11 cellular contexts compared by ENCODE assay signal in genomic region chr1:156858555-156858956, GRCh38. TPM values are rescaled to one million over a fixed set of nuclear protein-coding genes. Genes with fewer than 3 reads are reported as not detected.
DNase-seq lines count a peak whose midpoint lies in the region; ATAC-seq, FAIRE-seq and TF ChIP-seq lines count a peak whose summit lies in the region.
"Had no signal": no experiment of that assay in that cellular context is flagged by ENCODE, and none has a peak within 500 bp of the region (broad histone marks: within the 10 kb centered on the region; RNA-seq: fewer than 3 reads in every experiment).

No MANE protein-coding gene starts in this region.

- H3K27ac ChIP-seq in K562 (ENCODE audit: extremely low read depth, low read depth, low read length): no peak overlapping the region; the same call in 2 of the 3 replicates
- no peak overlapping the region for H3K27ac ChIP-seq in upper lobe of right lung

- TF ChIP-seq CTCF in K562 (IDR thresholded peaks at IDR 0.05 in 2 of 3, conservative IDR thresholded peaks at IDR 0.05 in 1 of 3; ENCODE audit: insufficient read depth in 2 of 3, low read depth in 1 of 3, low read length in 3 of 3): no peak
- no peak for TF ChIP-seq CTCF in upper lobe of right lung (IDR thresholded peaks at IDR 0.05)
- no peak for TF ChIP-seq CTCF in D721Med (IDR thresholded peaks at IDR 0.05; ENCODE audit: insufficient read depth, missing control alignments)

- H3K4me2 ChIP-seq in K562 (ENCODE audit: insufficient read depth, low read length): peak overlapping the region; percentile 90

- no TSS peak for BruUV-seq in K562 (replicated peaks; lab: Mats Ljungman, UMichigan)

- ATAC-seq in Right ventricle myocardium superior (ENCODE audit: poor library complexity) (peak; percentile 64), left cardiac atrium (no peak), K562 (peak; percentile 57), memory B cell (ENCODE audit: low read depth) (no peak), upper lobe of right lung (no peak), GM18498 (IDR thresholded peaks at IDR 0.05; ENCODE audit: unreplicated experiment) (no peak)

- H4K20me1 ChIP-seq in K562 (replicated peaks; ENCODE audit: control insufficient read depth, insufficient read depth, low read length): no peaks in the 10 kb centered on the region

- no peaks in the 10 kb centered on the region for H3K9me3 Mint-ChIP-seq in memory B cell
- H3K9me3 Mint-ChIP-seq: activated CD4-positive, alpha-beta T cell treated with anti-CD3 and anti-CD28 coated beads, Interleukin-2, amount 10 ng/mL, durations not matched to agents 7 days and 5 days had no signal

- intact Hi-C loops in Right ventricle myocardium superior (cut with DNase I): loop anchor here (2.0 to 5.0 kb wide), 2 partner anchors 20 to 56 kb away; no protein-coding TSS in a partner anchor
- intact Hi-C loops in left cardiac atrium (cut with DNase I): no loop called here
- intact Hi-C loops in K562 (cut with micrococcal nuclease): no loop called here
- intact Hi-C loops in upper lobe of right lung (cut with DNase I): no loop called here

- H3K4me3 Mint-ChIP-seq in memory B cell: peak overlapping the region; percentile 12
- H3K4me3 Mint-ChIP-seq: activated CD4-positive, alpha-beta T cell treated with anti-CD3 and anti-CD28 coated beads, Interleukin-2, amount 10 ng/mL, durations not matched to agents 7 days and 5 days had no signal

- peak overlapping the region; percentile 69; the same call in 1 of the 2 replicates for H2AFZ ChIP-seq in K562 (ENCODE audit: low read depth, low read length)

- FAIRE-seq in K562 (lab: Jason Lieb, UNC) (peak; percentile 71), urothelium cell line (lab: Jason Lieb, UNC) (no peak), D721Med (lab: Jason Lieb, UNC) (no peak)

- in situ Hi-C loops in K562 (cut with MboI): no loop called here

- peaks cover 59 to 73% of the 10 kb centered on the region in 2 experiments for H3K4me1 ChIP-seq in K562 (replicated peaks in 1 of 2; ENCODE audit: control insufficient read depth in 2 of 2, insufficient read depth in 2 of 2, low read length in 2 of 2)
- peaks cover 26% of the 10 kb centered on the region for H3K4me1 ChIP-seq in upper lobe of right lung

- no peaks in the 10 kb centered on the region for H3K36me3 ChIP-seq in K562 (ENCODE audit: control insufficient read depth, insufficient read depth, low read length)
- no peaks in the 10 kb centered on the region for H3K36me3 ChIP-seq in upper lobe of right lung
- H3K36me3 ChIP-seq: uterus had no signal

- peak overlapping the region; percentile 34; the same call in 1 of the 2 replicates for H3K4me3 ChIP-seq in K562
- peak overlapping the region; percentile 10 for H3K4me3 ChIP-seq in upper lobe of right lung

- no peak overlapping the region for H3K27ac Mint-ChIP-seq in memory B cell
- H3K27ac Mint-ChIP-seq: activated CD4-positive, alpha-beta T cell treated with anti-CD3 and anti-CD28 coated beads, Interleukin-2, amount 10 ng/mL, durations not matched to agents 7 days and 5 days had no signal

- H3K9me1 ChIP-seq in K562 (ENCODE audit: control insufficient read depth, insufficient read depth, low read length): no peaks in the 10 kb centered on the region

- POLR2A ChIA-PET in K562 (lab: Yijun Ruan, JAX): interaction anchor here (0.5 to 2.3 kb wide), 7 partner anchors 10 to 199 kb away, joined by 3 to 10 read pairs (median 4); no protein-coding TSS in a partner anchor

- H3K9ac ChIP-seq in K562 (ENCODE audit: insufficient read depth in 1 of 2, low read depth in 2 of 2, low read length in 2 of 2): peak overlapping the region; percentile 8 to 78; a peak in 2 of 4 replicates

- WGBS in K562 (ENCODE audit: insufficient coverage, low coverage, missing lambda C conversion rate): 3% methylated on average over 3 of the region's 5 CpGs

- H3K79me2 ChIP-seq in K562 (ENCODE audit: control insufficient read depth, insufficient read depth, low read length): peaks cover 17% of the 10 kb centered on the region; the same call in 2 of the 3 replicates

- no peaks in the 10 kb centered on the region for H3K36me3 Mint-ChIP-seq in memory B cell

- peaks cover 45% of the 10 kb centered on the region for H3K27me3 Mint-ChIP-seq in memory B cell

- no peak for TF ChIP-seq EP300 in K562 (IDR thresholded peaks at IDR 0.05; ENCODE audit: low read length)

- no peaks in the 10 kb centered on the region for H3K9me3 ChIP-seq in K562 (replicated peaks; ENCODE audit: control insufficient read depth, insufficient read depth, low read depth, low read length)
- H3K9me3 ChIP-seq in upper lobe of right lung: no peaks in the 10 kb centered on the region
- H3K9me3 ChIP-seq: uterus had no signal

- CTCF ChIA-PET in K562 (lab: Yijun Ruan, JAX; ENCODE audit: low intra/inter-chr PET ratio): interaction anchor here (3.3 kb wide), 1 partner anchor 132 kb away, joined by 31 read pairs; no protein-coding TSS in a partner anchor

- no peak for TF ChIP-seq POLR2A in K562 (conservative IDR thresholded peaks at IDR 0.05)

- H3K27me3 ChIP-seq in K562 (ENCODE audit: control insufficient read depth in 2 of 2, insufficient read depth in 2 of 2, low read length in 2 of 2) (no peaks in the 10 kb centered on the region), upper lobe of right lung (peaks cover 61% of the 10 kb centered on the region)

- H3K4me1 Mint-ChIP-seq in memory B cell: peaks cover 16% of the 10 kb centered on the region

- no peak for TF ChIP-seq RAD21 in K562 (CRISPR knock-in tag; conservative IDR thresholded peaks at IDR 0.05 in 1 of 2, IDR thresholded peaks at IDR 0.05 in 1 of 2)

- peak; percentile 68 for DNase-seq in Right ventricle myocardium superior
- no peak for DNase-seq in left cardiac atrium
- DNase-seq in K562 (ENCODE audit: extremely low read depth in 1 of 4, low spot score in 3 of 4): peak; percentile 46 to 66 (median 52)
- DNase-seq in memory B cell (ENCODE audit: low spot score in 2 of 2): no peak
- DNase-seq in upper lobe of right lung: no peak
- no peak for DNase-seq in urothelium cell line (ENCODE audit: low spot score)
- no peak for DNase-seq in D721Med (ENCODE audit: insufficient read length, low spot score)
- DNase-seq: activated CD4-positive, alpha-beta T cell treated with anti-CD3 and anti-CD28 coated beads, Interleukin-2, amount 10 ng/mL, durations not matched to agents 7 days and 5 days; stimulated activated CD4-positive, alpha-beta T cell treated with anti-CD3 and anti-CD28 coated beads, Interleukin-2, amount 100 ng/mL, for 24 hours had no signal

RNA-seq across cellular contexts. Expression of gene INSRR, which starts 0.4 kb away (rescaled TPM):
- total RNA-seq in Right ventricle myocardium superior (0.40 TPM), left cardiac atrium (under 1 TPM; 0.05 to 0.12 TPM), K562 (2014; rRNA removed) (0.08 TPM in 1 of 2 replicates, not detected in the other), K562 (2014; rRNA removed; fragmentation: Illumina TruSeq; extraction: Trizol) (0.04 TPM in 1 of 2 replicates, not detected in the other), K562 (2015; rRNA removed; fragmentation: Illumina TruSeq; extraction: Trizol) (0.04 and 0.07 TPM in 2 replicates), K562 (2021) (0.18 TPM in 2 replicates), upper lobe of right lung (not detected)
- total RNA-seq in K562 (2011; cell fraction: chromatin; rRNA removed; ENCODE audit: low replicate concordance): 0.14 and 1.6 TPM in 2 replicates
- total RNA-seq in K562 (2011; cell fraction: nucleolus; rRNA removed): 0.66 and 0.67 TPM in 2 replicates
- 0.44 and 0.46 TPM in 2 replicates for total RNA-seq in K562 (2011; cell fraction: nucleoplasm; rRNA removed)
- polyA plus RNA-seq in K562 (2011; rRNA removed) (0.06 and 0.07 TPM in 2 replicates), K562 (2014; fragmentation: Illumina TruSeq; extraction: Trizol) (0.03 and 0.06 TPM in 2 replicates), K562 (2014; fragmentation: Nextera tagmentation; extraction: Ambion mirVana) (not detected), K562 (2014; rRNA removed) (0.07 and 0.12 TPM in 2 replicates)
- 0.04 and 0.16 TPM in 2 replicates for polyA plus RNA-seq in K562 (2011; cell fraction: cytosol; rRNA removed)
- 0.44 and 1.7 TPM in 2 replicates for polyA plus RNA-seq in K562 (2011; cell fraction: nucleus; rRNA removed)
- polyA plus RNA-seq in K562 (2012): 0.25 and 0.83 TPM in 2 replicates
- 0.09 and 0.21 TPM in 2 replicates for polyA minus RNA-seq in K562 (2011; rRNA and poly(A)+ RNA removed)
- polyA minus RNA-seq in K562 (2011; cell fraction: cytosol; rRNA and poly(A)+ RNA removed): not detected in 2 replicates
- 0.33 and 0.81 TPM in 2 replicates for polyA minus RNA-seq in K562 (2011; cell fraction: nucleus; rRNA and poly(A)+ RNA removed)

RNA-seq across cellular contexts. Expression of gene NTRK1, which starts 2.1 kb away (rescaled TPM):
- total RNA-seq in Right ventricle myocardium superior (2.5 TPM), left cardiac atrium (1 to 10 TPM; 2.1 to 2.5 TPM), K562 (2014; rRNA removed) (22.4 and 23.1 TPM in 2 replicates), K562 (2014; rRNA removed; fragmentation: Illumina TruSeq; extraction: Trizol) (3.3 and 4.8 TPM in 2 replicates), K562 (2015; rRNA removed; fragmentation: Illumina TruSeq; extraction: Trizol) (4.0 and 4.2 TPM in 2 replicates), K562 (2021) (28.0 and 30.0 TPM in 2 replicates), upper lobe of right lung (1.2 TPM)
- total RNA-seq in K562 (2011; cell fraction: chromatin; rRNA removed; ENCODE audit: low replicate concordance): 54.2 and 208 TPM in 2 replicates
- 116 and 182 TPM in 2 replicates for total RNA-seq in K562 (2011; cell fraction: nucleolus; rRNA removed)
- total RNA-seq in K562 (2011; cell fraction: nucleoplasm; rRNA removed): 78.5 and 79.4 TPM in 2 replicates
- polyA plus RNA-seq in K562 (2011; rRNA removed) (18.2 and 21.5 TPM in 2 replicates), K562 (2014; fragmentation: Illumina TruSeq; extraction: Trizol) (7.9 and 16.1 TPM in 2 replicates), K562 (2014; fragmentation: Nextera tagmentation; extraction: Ambion mirVana) (1 to 10 TPM in 1 of 2 experiments, under 1 TPM in 1; 0.46 to 2.3 TPM), K562 (2014; rRNA removed) (23.3 and 26.2 TPM in 2 replicates)
- polyA plus RNA-seq in K562 (2011; cell fraction: cytosol; rRNA removed): 16.8 and 66.3 TPM in 2 replicates
- polyA plus RNA-seq in K562 (2011; cell fraction: nucleus; rRNA removed): 93.6 and 258 TPM in 2 replicates
- polyA plus RNA-seq in K562 (2012): 23.1 and 95.0 TPM in 2 replicates
- polyA minus RNA-seq in K562 (2011; rRNA and poly(A)+ RNA removed): 5.4 and 15.6 TPM in 2 replicates
- polyA minus RNA-seq in K562 (2011; cell fraction: cytosol; rRNA and poly(A)+ RNA removed): 13.1 and 24.5 TPM in 2 replicates
- polyA minus RNA-seq in K562 (2011; cell fraction: nucleus; rRNA and poly(A)+ RNA removed): 19.4 and 42.9 TPM in 2 replicates

RNA-seq across cellular contexts. Expression of gene PEAR1, which starts 35.0 kb away (rescaled TPM):
- 6.7 TPM for total RNA-seq in Right ventricle myocardium superior
- total RNA-seq in left cardiac atrium: 10 to 100 TPM in 1 of 2 donors, 1 to 10 TPM in 1; 7.2 to 10.4 TPM
- total RNA-seq in K562 (2011; cell fraction: chromatin; rRNA removed; ENCODE audit: low replicate concordance): 6.2 and 13.8 TPM in 2 replicates
- 11.7 and 12.5 TPM in 2 replicates for total RNA-seq in K562 (2011; cell fraction: nucleolus; rRNA removed)
- total RNA-seq in K562 (2011; cell fraction: nucleoplasm; rRNA removed): 6.5 and 7.2 TPM in 2 replicates
- 6.4 and 12.7 TPM in 2 replicates for total RNA-seq in K562 (2014; rRNA removed)
- 2.5 and 2.6 TPM in 2 replicates for total RNA-seq in K562 (2014; rRNA removed; fragmentation: Illumina TruSeq; extraction: Trizol)
- total RNA-seq in K562 (2015; rRNA removed; fragmentation: Illumina TruSeq; extraction: Trizol): 5.9 and 6.0 TPM in 2 replicates
- total RNA-seq in K562 (2021): 5.2 and 6.1 TPM in 2 replicates
- polyA plus RNA-seq in K562 (2011; rRNA removed): 13.9 and 16.6 TPM in 2 replicates
- 17.4 and 33.0 TPM in 2 replicates for polyA plus RNA-seq in K562 (2011; cell fraction: cytosol; rRNA removed)
- 30.0 and 34.3 TPM in 2 replicates for polyA plus RNA-seq in K562 (2011; cell fraction: nucleus; rRNA removed)
- polyA plus RNA-seq in K562 (2012): 5.5 and 7.2 TPM in 2 replicates
- 6.8 and 9.8 TPM in 2 replicates for polyA plus RNA-seq in K562 (2014; fragmentation: Illumina TruSeq; extraction: Trizol)
- polyA plus RNA-seq in K562 (2014; fragmentation: Nextera tagmentation; extraction: Ambion mirVana): 1 to 10 TPM in 1 of 2 experiments, under 1 TPM in 1; 0.87 to 1.1 TPM
- polyA plus RNA-seq in K562 (2014; rRNA removed): 7.0 and 9.1 TPM in 2 replicates
- polyA minus RNA-seq in K562 (2011; rRNA and poly(A)+ RNA removed): 6.3 and 7.1 TPM in 2 replicates
- 7.3 and 8.2 TPM in 2 replicates for polyA minus RNA-seq in K562 (2011; cell fraction: cytosol; rRNA and poly(A)+ RNA removed)
- polyA minus RNA-seq in K562 (2011; cell fraction: nucleus; rRNA and poly(A)+ RNA removed): 6.3 and 12.1 TPM in 2 replicates
- total RNA-seq in upper lobe of right lung: 17.9 TPM

RNA-seq across cellular contexts. Expression of gene SH2D2A, which starts 41.9 kb away (rescaled TPM):
- total RNA-seq in Right ventricle myocardium superior: 1.1 TPM
- 1 to 10 TPM; 1.1 to 2.8 TPM for total RNA-seq in left cardiac atrium
- total RNA-seq in K562 (2011; cell fraction: chromatin; rRNA removed; ENCODE audit: low replicate concordance): 15.3 and 26.9 TPM in 2 replicates
- total RNA-seq in K562 (2011; cell fraction: nucleolus; rRNA removed): 16.2 and 18.2 TPM in 2 replicates
- total RNA-seq in K562 (2011; cell fraction: nucleoplasm; rRNA removed): 20.7 and 27.8 TPM in 2 replicates
- total RNA-seq in K562 (2014; rRNA removed): 27.7 and 36.0 TPM in 2 replicates
- total RNA-seq in K562 (2014; rRNA removed; fragmentation: Illumina TruSeq; extraction: Trizol): 4.8 and 6.9 TPM in 2 replicates
- total RNA-seq in K562 (2015; rRNA removed; fragmentation: Illumina TruSeq; extraction: Trizol): 6.3 and 8.4 TPM in 2 replicates
- total RNA-seq in K562 (2021): 33.6 TPM in 2 replicates
- polyA plus RNA-seq in K562 (2011; rRNA removed): 5.7 and 9.7 TPM in 2 replicates
- polyA plus RNA-seq in K562 (2011; cell fraction: cytosol; rRNA removed): 12.6 and 29.0 TPM in 2 replicates
- polyA plus RNA-seq in K562 (2011; cell fraction: nucleus; rRNA removed): 10.6 and 25.9 TPM in 2 replicates
- 30.7 and 34.5 TPM in 2 replicates for polyA plus RNA-seq in K562 (2012)
- polyA plus RNA-seq in K562 (2014; fragmentation: Illumina TruSeq; extraction: Trizol): 20.0 and 21.2 TPM in 2 replicates
- polyA plus RNA-seq in K562 (2014; fragmentation: Nextera tagmentation; extraction: Ambion mirVana): 1 to 10 TPM in 1 of 2 experiments, under 1 TPM in 1; 0.89 to 1.1 TPM
- 20.8 and 21.4 TPM in 2 replicates for polyA plus RNA-seq in K562 (2014; rRNA removed)
- polyA minus RNA-seq in K562 (2011; rRNA and poly(A)+ RNA removed): 2.2 and 4.8 TPM in 2 replicates
- polyA minus RNA-seq in K562 (2011; cell fraction: cytosol; rRNA and poly(A)+ RNA removed): 11.6 and 16.2 TPM in 2 replicates
- polyA minus RNA-seq in K562 (2011; cell fraction: nucleus; rRNA and poly(A)+ RNA removed): 10.4 and 13.3 TPM in 2 replicates
- total RNA-seq in upper lobe of right lung: 3.8 TPM

Comparison
In these comparisons a context has a peak if more than half of its experiments do, and no peak if none do; other contexts are left out.
1. ATAC-seq: peak in Right ventricle myocardium superior (single experiment) and K562 (single experiment); none in left cardiac atrium (0 of 2), memory B cell (single experiment), upper lobe of right lung (single experiment) and GM18498 (single experiment).
2. DNase-seq: peak in Right ventricle myocardium superior (single experiment) and K562 (4 of 4); none in left cardiac atrium (single experiment), memory B cell (0 of 2), upper lobe of right lung (single experiment), urothelium cell line (single experiment) and D721Med (single experiment).